ENCODE assay signal across 33 cellular contexts in the genomic region with DNA sequence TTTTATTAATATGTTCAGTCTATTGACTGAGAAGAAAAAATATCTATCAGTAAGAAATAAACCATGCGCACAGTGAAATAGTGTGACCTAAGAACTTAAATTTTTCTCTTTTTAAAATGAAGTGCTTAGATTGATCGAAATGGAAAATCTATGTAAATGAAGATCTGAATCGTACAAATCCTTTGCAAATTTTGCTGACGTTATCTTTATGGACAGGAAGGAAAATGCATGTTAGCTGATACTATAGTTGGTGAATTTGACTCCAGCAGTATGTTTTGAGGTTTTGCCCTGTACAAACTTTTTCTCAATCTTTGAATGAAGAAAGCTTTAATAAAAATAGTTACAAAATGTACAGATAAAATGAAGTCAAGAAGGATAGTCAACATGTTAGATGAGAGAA.
DNase-seq lines count a peak whose midpoint lies in the region; ATAC-seq, FAIRE-seq and TF ChIP-seq lines count a peak whose summit lies in the region.
"Had no signal": no experiment of that assay in that cellular context is flagged by ENCODE, and none has a peak within 500 bp of the region (broad histone marks: within the 10 kb centered on the region; RNA-seq: fewer than 3 reads in every experiment).

No MANE protein-coding gene starts in this region.

- POLR2A ChIA-PET in HepG2 (lab: Yijun Ruan, JAX) (no interaction called here), A549 (lab: Yijun Ruan, JAX) (no interaction called here), IMR-90 (lab: Charles Lee; ENCODE audit: unreplicated experiment) (no interaction called here), K562 (lab: Yijun Ruan, JAX) (no interaction called here)

- H4K5ac ChIP-seq in IMR-90 (ENCODE audit: low read depth, low read length): no peak overlapping the region

- H3K79me1 ChIP-seq in IMR-90 (ENCODE audit: low read depth in 1 of 2, low read length in 2 of 2): no peaks in the 10 kb centered on the region

- no peak for TF ChIP-seq POLR2A in HepG2 (IDR thresholded peaks at IDR 0.05; ENCODE audit: insufficient read depth in 1 of 2, low read depth in 2 of 2, low read length in 2 of 2)
- TF ChIP-seq POLR2A in right lobe of liver (IDR thresholded peaks at IDR 0.05): no peak
- no peak for TF ChIP-seq POLR2A in A549 (IDR thresholded peaks at IDR 0.05; ENCODE audit: low read length)
- TF ChIP-seq POLR2A in IMR-90 (IDR thresholded peaks at IDR 0.05; ENCODE audit: low read depth, low read length): no peak
- no peak for TF ChIP-seq POLR2A in K562 (conservative IDR thresholded peaks at IDR 0.05)

- no peak overlapping the region for H3K9ac ChIP-seq in HepG2 (ENCODE audit: insufficient read depth, low read depth, low read length)
- H3K9ac ChIP-seq in IMR-90 (ENCODE audit: low read depth, low read length): no peak overlapping the region
- no peak overlapping the region for H3K9ac ChIP-seq in K562 (ENCODE audit: insufficient read depth in 1 of 2, low read depth in 2 of 2, low read length in 2 of 2)
- H3K9ac ChIP-seq: BLaER1; BLaER1 treated with 17β-estradiol and CSF1 and Interleukin-3, amounts not matched to agents 10 nM and 100 nM had no signal

- in situ Hi-C loops in HepG2 (cut with HindIII; ENCODE audit: extremely low pct_ligation_motif_present, low pct_unique_long_range_greater_than_20kb) (no loop called here), IMR-90 (cut with MboI; ENCODE audit: low sequenced_read_pairs) (no loop called here), K562 (cut with MboI) (no loop called here)

- no peak overlapping the region for H3K56ac ChIP-seq in IMR-90 (ENCODE audit: extremely low read depth, insufficient read depth, low read length)

- H4K91ac ChIP-seq in IMR-90 (ENCODE audit: insufficient read depth, low read depth, low read length): no peak overlapping the region

- no peaks in the 10 kb centered on the region for H3K9me3 ChIP-seq in HepG2 (ENCODE audit: low read length)
- H3K9me3 ChIP-seq in right lobe of liver: no peaks in the 10 kb centered on the region
- H3K9me3 ChIP-seq in A549: no peaks in the 10 kb centered on the region
- H3K9me3 ChIP-seq in IMR-90 (ENCODE audit: control insufficient read depth, insufficient read depth, low read length): peaks cover 5% of the 10 kb centered on the region; the same call in 1 of the 2 replicates
- no peaks in the 10 kb centered on the region for H3K9me3 ChIP-seq in K562 (replicated peaks; ENCODE audit: control insufficient read depth, insufficient read depth, low read depth, low read length)
- H3K9me3 ChIP-seq: BE2C, BLaER1, Caco-2 had no signal

- no peak overlapping the region for H2AK5ac ChIP-seq in IMR-90 (ENCODE audit: low read depth, low read length)

- H3K79me2 ChIP-seq in HepG2 (ENCODE audit: insufficient read depth, low read length) (no peaks in the 10 kb centered on the region), K562 (ENCODE audit: control insufficient read depth, insufficient read depth, low read length) (no peaks in the 10 kb centered on the region)

- dilution Hi-C loops in IMR-90 (cut with HindIII; ENCODE audit: low sequenced_read_pairs, unreplicated experiment): no loop called here

- no peak overlapping the region for H3K27ac ChIP-seq in HepG2 (ENCODE audit: extremely low read length, insufficient read depth, low read length)
- no peak overlapping the region for H3K27ac ChIP-seq in right lobe of liver
- no peak overlapping the region for H3K27ac ChIP-seq in A549
- no peak overlapping the region for H3K27ac ChIP-seq in IMR-90 (ENCODE audit: insufficient read depth, low read length)
- no peak overlapping the region for H3K27ac ChIP-seq in K562 (ENCODE audit: extremely low read depth, low read depth, low read length)
- H3K27ac ChIP-seq: 22Rv1; BLaER1; BLaER1 treated with 17β-estradiol and CSF1 and Interleukin-3, amounts not matched to agents 10 nM and 100 nM; C4-2B had no signal

- BruUV-seq in HepG2 (replicated peaks; lab: Mats Ljungman, UMichigan) (no TSS peak), IMR-90 (replicated peaks; lab: Mats Ljungman, UMichigan) (no TSS peak), K562 (replicated peaks; lab: Mats Ljungman, UMichigan) (no TSS peak)

- TF ChIP-seq CTCF in HepG2 (CRISPR knock-in tag; IDR thresholded peaks at IDR 0.05) (no peak), right lobe of liver (IDR thresholded peaks at IDR 0.05) (no peak), A549 (IDR thresholded peaks at IDR 0.05) (no peak), IMR-90 (conservative IDR thresholded peaks at IDR 0.05; ENCODE audit: low read depth, low read length) (no peak), K562 (IDR thresholded peaks at IDR 0.05 in 2 of 3, conservative IDR thresholded peaks at IDR 0.05 in 1 of 3; ENCODE audit: insufficient read depth in 2 of 3, low read depth in 1 of 3, low read length in 3 of 3) (no peak)

- H3K4me3 ChIP-seq in HepG2 (replicated peaks in 1 of 3; ENCODE audit: insufficient read depth in 1 of 3, low read depth in 2 of 3, low read length in 3 of 3): no peak overlapping the region
- no peak overlapping the region for H3K4me3 ChIP-seq in right lobe of liver
- no peak overlapping the region for H3K4me3 ChIP-seq in A549
- H3K4me3 ChIP-seq in IMR-90 (ENCODE audit: insufficient read depth, low read depth, low read length): no peak overlapping the region
- H3K4me3 ChIP-seq in K562: no peak overlapping the region
- H3K4me3 ChIP-seq: BLaER1; BLaER1 treated with 17β-estradiol and CSF1 and Interleukin-3, amounts not matched to agents 10 nM and 100 nM had no signal

- no peak for FAIRE-seq in HepG2 (lab: Jason Lieb, UNC)
- FAIRE-seq in A549 (lab: Jason Lieb, UNC): no peak
- FAIRE-seq in K562 (lab: Jason Lieb, UNC): no peak
- FAIRE-seq: D721Med had no signal

- intact Hi-C loops in HepG2 (cut with micrococcal nuclease; ENCODE audit: unreplicated experiment) (no loop called here), right lobe of liver (cut with DNase I) (no loop called here), IMR-90 (cut with micrococcal nuclease) (no loop called here), K562 (cut with micrococcal nuclease) (no loop called here)

- H2AFZ ChIP-seq in HepG2 (ENCODE audit: low read length) (no peak overlapping the region), IMR-90 (replicated peaks; ENCODE audit: low read length, poor library complexity) (no peak overlapping the region), K562 (ENCODE audit: low read depth, low read length) (no peak overlapping the region)

- no peak overlapping the region for H3K18ac ChIP-seq in IMR-90 (ENCODE audit: low read depth, low read length)

- no peak for ATAC-seq in HepG2
- ATAC-seq in right lobe of liver: no peak
- no peak for ATAC-seq in A549
- no peak for ATAC-seq in IMR-90 (ENCODE audit: low read depth)
- no peak for ATAC-seq in K562
- no peak for ATAC-seq in GM19397 (IDR thresholded peaks at IDR 0.05; ENCODE audit: unreplicated experiment)
- ATAC-seq: CD8-positive, alpha-beta T cell had no signal

- TF ChIP-seq EP300 in HepG2 (IDR thresholded peaks at IDR 0.05; ENCODE audit: low read depth in 2 of 2, low read length in 2 of 2): no peak
- no peak for TF ChIP-seq EP300 in HepG2 (CRISPR knock-in tag; IDR thresholded peaks at IDR 0.05; ENCODE audit: borderline replicate concordance)
- TF ChIP-seq EP300 in A549 (IDR thresholded peaks at IDR 0.05): no peak
- TF ChIP-seq EP300 in K562 (IDR thresholded peaks at IDR 0.05; ENCODE audit: low read length): no peak

- H4K8ac ChIP-seq in IMR-90 (ENCODE audit: low read depth in 2 of 2, low read length in 2 of 2): no peak overlapping the region

- TF ChIP-seq RAD21 in HepG2 (CRISPR knock-in tag; IDR thresholded peaks at IDR 0.05): no peak
- no peak for TF ChIP-seq RAD21 in A549 (conservative IDR thresholded peaks at IDR 0.05 in 1 of 2, IDR thresholded peaks at IDR 0.05 in 1 of 2)
- TF ChIP-seq RAD21 in IMR-90 (IDR thresholded peaks at IDR 0.05; ENCODE audit: low read length): no peak
- TF ChIP-seq RAD21 in K562 (CRISPR knock-in tag; conservative IDR thresholded peaks at IDR 0.05 in 1 of 2, IDR thresholded peaks at IDR 0.05 in 1 of 2): no peak

- no peak overlapping the region for H3K4ac ChIP-seq in IMR-90 (ENCODE audit: low read depth, low read length)

- CTCF ChIA-PET in HepG2 (lab: Yijun Ruan, JAX; ENCODE audit: low intra/inter-chr PET ratio, low total read pairs): no interaction called here
- CTCF ChIA-PET in A549 (lab: Yijun Ruan, JAX): no interaction called here
- CTCF ChIA-PET in IMR-90 (lab: Yijun Ruan, JAX): no interaction called here
- CTCF ChIA-PET in K562 (lab: Yijun Ruan, JAX; ENCODE audit: low intra/inter-chr PET ratio): no interaction called here

- H2BK5ac ChIP-seq in IMR-90 (ENCODE audit: low read depth, low read length, poor library complexity, severe bottlenecking): no peak overlapping the region

- H3K27me3 ChIP-seq in HepG2 (ENCODE audit: control insufficient read depth in 1 of 2, insufficient read depth in 2 of 2, low read length in 2 of 2): no peaks in the 10 kb centered on the region
- no peaks in the 10 kb centered on the region for H3K27me3 ChIP-seq in right lobe of liver
- H3K27me3 ChIP-seq in IMR-90 (ENCODE audit: control insufficient read depth, insufficient read depth, low read length): no peaks in the 10 kb centered on the region
- no peaks in the 10 kb centered on the region for H3K27me3 ChIP-seq in K562 (ENCODE audit: control insufficient read depth in 2 of 2, insufficient read depth in 2 of 2, low read length in 2 of 2)
- H3K27me3 ChIP-seq: BE2C; BLaER1; BLaER1 treated with 17β-estradiol and CSF1 and Interleukin-3, amounts not matched to agents 10 nM and 100 nM had no signal

- H3K23ac ChIP-seq in IMR-90 (ENCODE audit: low read depth, low read length): no peak overlapping the region

- no peaks in the 10 kb centered on the region for H3K9me1 ChIP-seq in IMR-90 (ENCODE audit: insufficient read depth, low read length)
- no peaks in the 10 kb centered on the region for H3K9me1 ChIP-seq in K562 (ENCODE audit: control insufficient read depth, insufficient read depth, low read length)

- H2BK20ac ChIP-seq in IMR-90 (ENCODE audit: low read depth, low read length): no peak overlapping the region

- H2AK9ac ChIP-seq in IMR-90 (replicated peaks; ENCODE audit: low read depth, low read length, poor library complexity): no peak overlapping the region

- H3K4me1 ChIP-seq in HepG2 (ENCODE audit: insufficient read depth, low read length) (no peaks in the 10 kb centered on the region), right lobe of liver (no peaks in the 10 kb centered on the region), A549 (no peaks in the 10 kb centered on the region), IMR-90 (ENCODE audit: control insufficient read depth, insufficient read depth, low read length) (no peaks in the 10 kb centered on the region), K562 (replicated peaks in 1 of 2; ENCODE audit: control insufficient read depth in 2 of 2, insufficient read depth in 2 of 2, low read length in 2 of 2) (no peaks in the 10 kb centered on the region)
- H3K4me1 ChIP-seq: BE2C; BLaER1; BLaER1 treated with 17β-estradiol and CSF1 and Interleukin-3, amounts not matched to agents 10 nM and 100 nM; Caco-2 had no signal

- H3K4me2 ChIP-seq in HepG2 (ENCODE audit: low read depth, low read length) (no peak overlapping the region), A549 (no peak overlapping the region), IMR-90 (ENCODE audit: low read depth, low read length) (no peak overlapping the region), K562 (ENCODE audit: insufficient read depth, low read length) (no peak overlapping the region)
- H3K4me2 ChIP-seq: BLaER1; BLaER1 treated with 17β-estradiol and CSF1 and Interleukin-3, amounts not matched to agents 10 nM and 100 nM had no signal

- H3K36me3 ChIP-seq in HepG2 (replicated peaks in 1 of 2; ENCODE audit: control insufficient read depth in 1 of 2, insufficient read depth in 2 of 2, low read length in 2 of 2) (no peaks in the 10 kb centered on the region), right lobe of liver (no peaks in the 10 kb centered on the region), IMR-90 (ENCODE audit: control insufficient read depth, insufficient read depth, low read length) (no peaks in the 10 kb centered on the region), K562 (ENCODE audit: control insufficient read depth, insufficient read depth, low read length) (no peaks in the 10 kb centered on the region)
- H3K36me3 ChIP-seq: BE2C; BLaER1; BLaER1 treated with 17β-estradiol and CSF1 and Interleukin-3, amounts not matched to agents 10 nM and 100 nM had no signal

- H3K14ac ChIP-seq in IMR-90 (replicated peaks; ENCODE audit: low read depth, low read length): no peak overlapping the region

- no peak overlapping the region for H2BK120ac ChIP-seq in IMR-90 (ENCODE audit: low read depth, low read length)

- no peaks in the 10 kb centered on the region for H4K20me1 ChIP-seq in HepG2 (ENCODE audit: insufficient read depth, low read length)
- H4K20me1 ChIP-seq in IMR-90 (ENCODE audit: insufficient read depth, low read length): no peaks in the 10 kb centered on the region
- H4K20me1 ChIP-seq in K562 (replicated peaks; ENCODE audit: control insufficient read depth, insufficient read depth, low read length): no peaks in the 10 kb centered on the region
- H4K20me1 ChIP-seq: BLaER1; BLaER1 treated with 17β-estradiol and CSF1 and Interleukin-3, amounts not matched to agents 10 nM and 100 nM had no signal

- no peak overlapping the region for H2BK15ac ChIP-seq in IMR-90 (ENCODE audit: low read depth, low read length)

- no peak for DNase-seq in HepG2 (ENCODE audit: low spot score)
- DNase-seq in right lobe of liver: no peak
- no peak for DNase-seq in A549 (ENCODE audit: low read depth in 1 of 2, low spot score in 1 of 2)
- no peak for DNase-seq in IMR-90
- DNase-seq in K562 (ENCODE audit: extremely low read depth in 1 of 4, low spot score in 3 of 4): no peak
- DNase-seq in activated CD4-positive, CD25-positive, alpha-beta regulatory T cell (lab: John Stamatoyannopoulos, UW): no peak
- DNase-seq in SHP77 (lab: John Stamatoyannopoulos, UW): no peak
- DNase-seq: 8988T; ACHN; AML-193; BE2C; C1 segment of cervical spinal cord; Caco-2; Calu3; CD4-positive, alpha-beta memory T cell; CD4-positive, alpha-beta T cell; CD4-positive, CD25-positive, alpha-beta regulatory T cell; CD8-positive, alpha-beta memory T cell; CD8-positive, alpha-beta T cell; COR-L47; DMS 273 treated with DMSO at 0.1 percent for 48 hours; DMS153; DMS53; DMS79; DMS79 treated with DMSO at 0.1 percent for 48 hours; DND-41; EL had no signal

- 44% methylated on average over 4 of the region's 4 CpGs for WGBS in HepG2 (ENCODE audit: low lambda C conversion rate)
- WGBS in right lobe of liver (ENCODE audit: insufficient coverage, low coverage, low lambda C conversion rate, missing lambda C conversion rate): 70% methylated on average over 4 of the region's 4 CpGs
- whole genome bisulfite sequencing in A549 (ENCODE audit: missing lambda C conversion rate): 37% methylated on average over 4 of the region's 4 CpGs
- 20% methylated on average over 1 of the region's 4 CpGs; no CpG with 5 or more reads in 1 of the 2 experiments for WGBS in IMR-90 (ENCODE audit: extremely low coverage in 2 of 2, insufficient read length in 1 of 2), 2 experiments
- WGBS in K562 (ENCODE audit: insufficient coverage, low coverage, missing lambda C conversion rate): 13% methylated on average over 4 of the region's 4 CpGs
